In the genomic region with DNA sequence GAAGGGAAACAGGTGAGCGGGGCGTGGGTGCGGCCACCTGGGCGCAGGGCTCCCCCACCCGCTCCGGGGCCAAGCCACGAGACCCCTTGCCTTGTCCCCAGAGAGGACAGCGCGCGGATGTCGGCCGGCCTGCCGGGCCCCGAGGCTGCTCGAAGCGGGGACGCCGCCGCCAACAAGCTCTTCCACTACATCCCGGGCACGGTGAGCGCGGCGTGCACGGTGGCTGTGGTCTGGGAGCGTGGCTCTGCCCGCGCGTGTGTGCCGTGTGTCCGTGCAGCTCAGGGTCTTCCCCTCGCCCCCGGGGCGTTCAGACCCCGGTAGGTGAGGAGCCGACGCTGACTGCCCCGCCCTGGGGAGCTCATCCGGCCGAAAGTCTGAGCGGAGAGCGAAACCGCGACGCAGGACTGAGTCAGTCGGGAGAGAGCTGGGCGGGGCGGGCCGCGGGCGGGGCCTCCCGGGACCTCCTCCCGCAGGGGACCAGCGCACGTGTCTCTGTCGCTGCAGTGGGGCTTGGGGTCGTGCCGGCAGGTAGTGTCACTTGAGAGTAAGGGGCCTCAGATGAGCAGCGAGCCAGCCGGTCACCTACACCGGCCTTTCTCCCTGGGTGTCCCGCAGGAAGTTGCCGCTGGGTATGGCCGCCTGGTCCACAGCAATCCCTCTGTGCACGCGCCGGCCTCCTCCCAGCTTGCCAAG, we compare ENCODE assay signal across 1 cellular context.
TF ChIP-seq lines count a peak whose summit lies in the region.

No MANE protein-coding gene starts in this region.

TF ChIP-seq in neural cell, 6 proteins besides CTCF, POLR2A, EP300 and RAD21 (continued from another document):
- TF ChIP-seq, protein P1, sequence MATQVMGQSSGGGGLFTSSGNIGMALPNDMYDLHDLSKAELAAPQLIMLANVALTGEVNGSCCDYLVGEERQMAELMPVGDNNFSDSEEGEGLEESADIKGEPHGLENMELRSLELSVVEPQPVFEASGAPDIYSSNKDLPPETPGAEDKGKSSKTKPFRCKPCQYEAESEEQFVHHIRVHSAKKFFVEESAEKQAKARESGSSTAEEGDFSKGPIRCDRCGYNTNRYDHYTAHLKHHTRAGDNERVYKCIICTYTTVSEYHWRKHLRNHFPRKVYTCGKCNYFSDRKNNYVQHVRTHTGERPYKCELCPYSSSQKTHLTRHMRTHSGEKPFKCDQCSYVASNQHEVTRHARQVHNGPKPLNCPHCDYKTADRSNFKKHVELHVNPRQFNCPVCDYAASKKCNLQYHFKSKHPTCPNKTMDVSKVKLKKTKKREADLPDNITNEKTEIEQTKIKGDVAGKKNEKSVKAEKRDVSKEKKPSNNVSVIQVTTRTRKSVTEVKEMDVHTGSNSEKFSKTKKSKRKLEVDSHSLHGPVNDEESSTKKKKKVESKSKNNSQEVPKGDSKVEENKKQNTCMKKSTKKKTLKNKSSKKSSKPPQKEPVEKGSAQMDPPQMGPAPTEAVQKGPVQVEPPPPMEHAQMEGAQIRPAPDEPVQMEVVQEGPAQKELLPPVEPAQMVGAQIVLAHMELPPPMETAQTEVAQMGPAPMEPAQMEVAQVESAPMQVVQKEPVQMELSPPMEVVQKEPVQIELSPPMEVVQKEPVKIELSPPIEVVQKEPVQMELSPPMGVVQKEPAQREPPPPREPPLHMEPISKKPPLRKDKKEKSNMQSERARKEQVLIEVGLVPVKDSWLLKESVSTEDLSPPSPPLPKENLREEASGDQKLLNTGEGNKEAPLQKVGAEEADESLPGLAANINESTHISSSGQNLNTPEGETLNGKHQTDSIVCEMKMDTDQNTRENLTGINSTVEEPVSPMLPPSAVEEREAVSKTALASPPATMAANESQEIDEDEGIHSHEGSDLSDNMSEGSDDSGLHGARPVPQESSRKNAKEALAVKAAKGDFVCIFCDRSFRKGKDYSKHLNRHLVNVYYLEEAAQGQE (IDR thresholded peaks at IDR 0.05; ENCODE audit: borderline replicate concordance): no peak
- TF ChIP-seq POLR2AphosphoS5 (IDR thresholded peaks at IDR 0.05) (no peak), MXI1 (conservative IDR thresholded peaks at IDR 0.05; ENCODE audit: poor library complexity, severe bottlenecking) (no peak)
TF ChIP-seq in neural cell: peak in this region for 0.
